ENCODE assay signal across 18 cellular contexts in genomic region chr1:154717467-154718004, GRCh38.
DNase-seq lines count a peak whose midpoint lies in the region; ATAC-seq and TF ChIP-seq lines count a peak whose summit lies in the region.
"Had no signal": no experiment of that assay in that cellular context is flagged by ENCODE, and none has a peak within 500 bp of the region (broad histone marks: within the 10 kb centered on the region; RNA-seq: fewer than 3 reads in every experiment).

No MANE protein-coding gene starts in this region.

- no peak overlapping the region for H3K4me2 ChIP-seq in SK-N-SH
- H3K4me2 ChIP-seq: PC-9 had no signal

- H3K9me3 ChIP-seq in SK-N-SH (no peaks in the 10 kb centered on the region), uterus (no peaks in the 10 kb centered on the region)
- H3K9me3 ChIP-seq in CD4-positive, alpha-beta T cell (ENCODE audit: control insufficient read depth, low read length), result no peaks in the 10 kb centered on the region

- H3K4me1 Mint-ChIP-seq in central memory CD8-positive, alpha-beta T cell, result peaks cover 26% of the 10 kb centered on the region
- peaks cover 25% of the 10 kb centered on the region for H3K4me1 Mint-ChIP-seq in CD4-positive, alpha-beta T cell (ENCODE audit: low read depth)

- no peak overlapping the region for H3K4me3 Mint-ChIP-seq in central memory CD8-positive, alpha-beta T cell
- no peak overlapping the region for H3K4me3 Mint-ChIP-seq in CD4-positive, alpha-beta T cell
- H3K4me3 Mint-ChIP-seq: CD14-positive monocyte had no signal

- H3F3A ChIP-seq in SK-N-SH (replicated peaks; ENCODE audit: insufficient read depth), result no peaks in the 10 kb centered on the region

- TF ChIP-seq CTCF in SK-N-SH (IDR thresholded peaks at IDR 0.05) (no peak), uterus (IDR thresholded peaks at IDR 0.05) (no peak)
- TF ChIP-seq CTCF in CD4-positive, alpha-beta T cell (IDR thresholded peaks at IDR 0.05), result no peak

- no peaks in the 10 kb centered on the region for H3K9me3 Mint-ChIP-seq in central memory CD8-positive, alpha-beta T cell
- H3K9me3 Mint-ChIP-seq in CD4-positive, alpha-beta T cell, result no peaks in the 10 kb centered on the region

- H3K9me2 ChIP-seq in SK-N-SH, result no peaks in the 10 kb centered on the region

- ATAC-seq in SK-N-SH treated with all-trans-retinoic acid at 6 μM for 48 hours (no peak), HG03457 (IDR thresholded peaks at IDR 0.05; ENCODE audit: unreplicated experiment) (no peak)
- ATAC-seq in central memory CD8-positive, alpha-beta T cell (replicated peaks; ENCODE audit: extremely low read depth, poor library complexity, severe bottlenecking), result no peak
- no peak for ATAC-seq in CD4-positive, alpha-beta T cell (ENCODE audit: poor library complexity)
- ATAC-seq: HepG2 had no signal

- H3K36me3 Mint-ChIP-seq in central memory CD8-positive, alpha-beta T cell (ENCODE audit: insufficient read depth), result no peaks in the 10 kb centered on the region
- no peaks in the 10 kb centered on the region for H3K36me3 Mint-ChIP-seq in CD4-positive, alpha-beta T cell (ENCODE audit: low read depth)

- peak in 1 of 2 experiments; percentile 47; a peak in 1 of 4 replicates for TF ChIP-seq EP300 in SK-N-SH (IDR thresholded peaks at IDR 0.05; ENCODE audit: borderline replicate concordance in 1 of 2, low read depth in 1 of 2, low read length in 1 of 2)

- H3K27ac Mint-ChIP-seq in central memory CD8-positive, alpha-beta T cell (ENCODE audit: low read depth), result peak overlapping the region; percentile 80
- no peak overlapping the region for H3K27ac Mint-ChIP-seq in CD4-positive, alpha-beta T cell

- TF ChIP-seq RAD21 in SK-N-SH (IDR thresholded peaks at IDR 0.05; ENCODE audit: low read length), result no peak; the same call in 1 of the 2 replicates

- no peak overlapping the region for H3K9ac ChIP-seq in SK-N-SH
- H3K9ac ChIP-seq: GM23248 had no signal

- no peaks in the 10 kb centered on the region for H4K20me1 ChIP-seq in SK-N-SH (ENCODE audit: insufficient read depth)

- CTCF ChIA-PET in SK-N-SH (lab: Yijun Ruan, JAX), result interaction anchor here (1.1 to 2.5 kb wide), 7 partner anchors 11 to 161 kb away, joined by 3 to 9 read pairs (median 5); no protein-coding TSS in a partner anchor
- CTCF ChIA-PET in CD4-positive, alpha-beta T cell (lab: Charles Lee), result no interaction called here

- H3K79me2 ChIP-seq in SK-N-SH (ENCODE audit: insufficient read depth), result no peaks in the 10 kb centered on the region

- no peak overlapping the region for H2AFZ ChIP-seq in SK-N-SH (ENCODE audit: low read depth)
- H2AFZ ChIP-seq: GM23248, PC-9 had no signal

- TF ChIP-seq POLR2A in uterus (IDR thresholded peaks at IDR 0.05), result no peak

- POLR2A ChIA-PET in SK-N-SH (lab: Yijun Ruan, JAX), result no interaction called here
- POLR2A ChIA-PET in CD4-positive, alpha-beta T cell (lab: Charles Lee), result no interaction called here

- H3K36me3 ChIP-seq in SK-N-SH (replicated peaks in 1 of 2; ENCODE audit: control insufficient read depth in 1 of 2, insufficient read depth in 2 of 2, low read length in 1 of 2) (no peaks in the 10 kb centered on the region), uterus (no peaks in the 10 kb centered on the region)

- peak overlapping the region in 1 of 2 experiments; percentile 17; a peak in 1 of 4 replicates for H3K27ac ChIP-seq in SK-N-SH (ENCODE audit: low read depth in 2 of 2, low read length in 1 of 2)
- H3K27ac ChIP-seq in uterus, result peak overlapping the region; percentile 70 to 76
- no peak overlapping the region for H3K27ac ChIP-seq in CD4-positive, alpha-beta T cell (ENCODE audit: low read depth, low read length)
- H3K27ac ChIP-seq: GM23248, PC-9 had no signal

- H3K27me3 ChIP-seq in SK-N-SH (ENCODE audit: insufficient read depth) (no peaks in the 10 kb centered on the region), uterus (no peaks in the 10 kb centered on the region)
- H3K27me3 ChIP-seq in CD4-positive, alpha-beta T cell (ENCODE audit: control insufficient read depth, insufficient read depth, low read length), result no peaks in the 10 kb centered on the region

- no peak overlapping the region for H3K4me3 ChIP-seq in SK-N-SH (ENCODE audit: low read depth in 2 of 2, low read length in 1 of 2)
- no peak overlapping the region for H3K4me3 ChIP-seq in uterus
- H3K4me3 ChIP-seq: GM23248, PC-9 had no signal

- DNase-seq in SK-N-SH, result peak; percentile 44
- DNase-seq in DMS153 treated with DMSO at 0.1 percent for 48 hours (lab: John Stamatoyannopoulos, UW; ENCODE audit: unreplicated experiment), result peak; percentile 53
- no peak for DNase-seq in central memory CD8-positive, alpha-beta T cell (ENCODE audit: low spot score in 2 of 2)
- DNase-seq in uterus, result no peak
- DNase-seq in CD4-positive, alpha-beta T cell, result no peak
- DNase-seq: Calu3, GM23248, H7, Kasumi-1, NCI-H1105 treated with DMSO at 0.1 percent for 48 hours, NCI-H1694 treated with DMSO at 0.1 percent for 48 hours, NCI-H2081 treated with DMSO at 0.1 percent for 48 hours, PC-9, SHP77 had no signal

- intact Hi-C loops in uterus (cut with DNase I; ENCODE audit: low total_unique reads), result no loop called here
- intact Hi-C loops in CD4-positive, alpha-beta T cell (cut with DNase I, micrococcal nuclease), result no loop called here

- H3K27me3 Mint-ChIP-seq in central memory CD8-positive, alpha-beta T cell, result no peaks in the 10 kb centered on the region
- no peaks in the 10 kb centered on the region for H3K27me3 Mint-ChIP-seq in CD4-positive, alpha-beta T cell

- H3K4me1 ChIP-seq in SK-N-SH (ENCODE audit: control insufficient read depth in 1 of 2, insufficient read depth in 2 of 2, low read depth in 1 of 2, low read length in 1 of 2) (peaks cover 0 to 27% of the 10 kb centered on the region in 2 experiments; a peak in 2 of 4 replicates), uterus (peaks cover 0 to 21% of the 10 kb centered on the region in 2 donors)

- WGBS in SK-N-SH (ENCODE audit: low lambda C conversion rate), result 38% methylated on average over 9 of the region's 9 CpGs

TF ChIP-seq in SK-N-SH, 30 proteins besides CTCF, POLR2A, EP300 and RAD21:
- TF ChIP-seq GABPA (IDR thresholded peaks at IDR 0.05; ENCODE audit: low read depth) (no peak), GATA2 (CRISPR knock-in tag; IDR thresholded peaks at IDR 0.05) (peak; percentile 86), FOXJ3 (CRISPR knock-in tag; IDR thresholded peaks at IDR 0.05) (0 out of 2 replicates have a peak, but pooled peaks have one; percentile 39)

TF ChIP-seq in SK-N-SH treated with all-trans-retinoic acid at 6 μM for 48 hours, 23 proteins besides CTCF, POLR2A, EP300 and RAD21 (continues in another document):
- TF ChIP-seq ZNF70 (CRISPR knock-in tag; IDR thresholded peaks at IDR 0.05) (no peak), CSDC2 (CRISPR knock-in tag; IDR thresholded peaks at IDR 0.05) (no peak), ZC3H10 (CRISPR knock-in tag; IDR thresholded peaks at IDR 0.05) (no peak), PATZ1 (CRISPR knock-in tag; IDR thresholded peaks at IDR 0.05; ENCODE audit: borderline replicate concordance) (no peak), TSHZ2 (CRISPR knock-in tag; IDR thresholded peaks at IDR 0.05) (no peak), CSRNP3 (CRISPR knock-in tag; IDR thresholded peaks at IDR 0.05) (no peak), ZFP30 (CRISPR knock-in tag; IDR thresholded peaks at IDR 0.05) (no peak)

Comparison
In these comparisons a context has a peak if more than half of its experiments do, and no peak if none do; other contexts are left out.
1. DNase-seq: peak in SK-N-SH (single experiment) and DMS153 treated with DMSO at 0.1 percent for 48 hours (single experiment); none in central memory CD8-positive, alpha-beta T cell (0 of 2), uterus (0 of 2) and CD4-positive, alpha-beta T cell (0 of 10).